In genomic region chr16:56691885-56692284, GRCh38 we compare ENCODE assay signal across 12 cellular contexts. TPM values are rescaled to one million over a fixed set of nuclear protein-coding genes. Genes with fewer than 3 reads are reported as not detected.
A peak's percentile ranks its signal among the peaks of the same experiment; 100 is the strongest.
DNase-seq lines count a peak whose midpoint lies in the region; ATAC-seq and TF ChIP-seq lines count a peak whose summit lies in the region.
"Had no signal": no experiment of that assay in that cellular context is flagged by ENCODE, and none has a peak within 500 bp of the region (broad histone marks: within the 10 kb centered on the region; RNA-seq: fewer than 3 reads in every experiment).

No MANE protein-coding gene starts in this region.

- H3K27me3 Mint-ChIP-seq in endodermal cell (ENCODE audit: insufficient read depth): peaks cover 2% of the 10 kb centered on the region
- H3K27me3 Mint-ChIP-seq in nephron progenitor cell (ENCODE audit: low read depth, poor library complexity): peaks cover 29% of the 10 kb centered on the region
- peaks cover 0 to 24% of the 10 kb centered on the region in 2 donors for H3K27me3 Mint-ChIP-seq in effector memory CD8-positive, alpha-beta T cell

- no peak for ATAC-seq in sciatic nerve
- no peak for ATAC-seq in effector memory CD8-positive, alpha-beta T cell (replicated peaks)

- no peaks in the 10 kb centered on the region for H4K20me1 ChIP-seq in OCI-LY7 (ENCODE audit: insufficient read depth, low read length)

- H3K9me3 Mint-ChIP-seq in endodermal cell: peaks cover 8% of the 10 kb centered on the region
- peaks cover 19% of the 10 kb centered on the region for H3K9me3 Mint-ChIP-seq in nephron progenitor cell
- H3K9me3 Mint-ChIP-seq in effector memory CD8-positive, alpha-beta T cell: no peaks in the 10 kb centered on the region

- intact Hi-C loops in sciatic nerve (cut with DNase I) (no loop called here), OCI-LY7 (cut with micrococcal nuclease; ENCODE audit: unreplicated experiment) (no loop called here)

- DNase-seq in DMS79 (lab: John Stamatoyannopoulos, UW): peak; percentile 58
- peak; percentile 96 for DNase-seq in M059J (ENCODE audit: low read depth)
- DNase-seq in endodermal cell: peak; percentile 69
- peak; percentile 59 for DNase-seq in mucosa of gallbladder (ENCODE audit: low spot score)
- no peak for DNase-seq in sciatic nerve (ENCODE audit: low spot score)
- DNase-seq in nephron progenitor cell: no peak
- no peak for DNase-seq in OCI-LY7 (ENCODE audit: low spot score)
- DNase-seq in effector memory CD8-positive, alpha-beta T cell: no peak
- DNase-seq: naive B cell; NCI-H187; SHP77 treated with DMSO at 0.1 percent for 48 hours; stimulated activated CD4-positive, alpha-beta T cell treated with anti-CD3 and anti-CD28 coated beads, Interleukin-4, amount 100 ng/mL, for 4 hours had no signal

- TF ChIP-seq CTCF in endodermal cell (conservative IDR thresholded peaks at IDR 0.05) (no peak), nephron progenitor cell (IDR thresholded peaks at IDR 0.05) (no peak), OCI-LY7 (conservative IDR thresholded peaks at IDR 0.05; ENCODE audit: low read length) (no peak)

- no peaks in the 10 kb centered on the region for H3K79me2 ChIP-seq in OCI-LY7 (ENCODE audit: insufficient read depth, low read depth, low read length)

- H3K4me2 ChIP-seq in OCI-LY7 (ENCODE audit: low read length): no peak overlapping the region

- BruUV-seq in OCI-LY7 (replicated peaks; lab: Mats Ljungman, UMichigan): no TSS peak

- H3K9me2 ChIP-seq in OCI-LY7 (ENCODE audit: insufficient read depth, low read length): no peaks in the 10 kb centered on the region

- H3K27me3 ChIP-seq in endodermal cell (ENCODE audit: control insufficient read depth, insufficient read depth, low read length, poor library complexity, severe bottlenecking): no peaks in the 10 kb centered on the region

- H3K9me3 ChIP-seq in endodermal cell (ENCODE audit: control insufficient read depth, low read length) (no peaks in the 10 kb centered on the region), OCI-LY7 (ENCODE audit: low read length) (no peaks in the 10 kb centered on the region; the same call in 1 of the 2 replicates)

- no peak overlapping the region for H3K4me3 ChIP-seq in endodermal cell (ENCODE audit: low read length)
- H3K4me3 ChIP-seq in OCI-LY7 (ENCODE audit: low read depth, low read length, poor library complexity, severe bottlenecking): no peak overlapping the region

- H3K27ac Mint-ChIP-seq in endodermal cell (no peak overlapping the region), nephron progenitor cell (no peak overlapping the region)
- H3K27ac Mint-ChIP-seq in effector memory CD8-positive, alpha-beta T cell: no peak overlapping the region

- H3K36me3 Mint-ChIP-seq in endodermal cell (ENCODE audit: low read depth) (no peaks in the 10 kb centered on the region), nephron progenitor cell (ENCODE audit: low read depth) (no peaks in the 10 kb centered on the region)
- no peaks in the 10 kb centered on the region for H3K36me3 Mint-ChIP-seq in effector memory CD8-positive, alpha-beta T cell (ENCODE audit: insufficient read depth)

- H3K36me3 ChIP-seq in endodermal cell (ENCODE audit: control insufficient read depth, insufficient read depth, low read length) (no peaks in the 10 kb centered on the region), OCI-LY7 (ENCODE audit: insufficient read depth, low read length) (no peaks in the 10 kb centered on the region)

- POLR2A ChIA-PET in OCI-LY7 (lab: Charles Lee): interaction anchor here (0.6 to 1.2 kb wide), 2 partner anchors 10 to 73 kb away, joined by 3 to 6 read pairs; no protein-coding TSS in a partner anchor

- H3K27ac ChIP-seq in endodermal cell (ENCODE audit: low read depth, low read length) (no peak overlapping the region), OCI-LY7 (ENCODE audit: low read depth, low read length, poor library complexity, severe bottlenecking) (no peak overlapping the region)

- H3K9ac ChIP-seq in endodermal cell (ENCODE audit: extremely low read depth, low read length, poor library complexity, severe bottlenecking): no peak overlapping the region

- CTCF ChIA-PET in OCI-LY7 (lab: Charles Lee; ENCODE audit: unreplicated experiment): no interaction called here

- H3K4me1 ChIP-seq in endodermal cell (ENCODE audit: control insufficient read depth, insufficient read depth, low read length) (no peaks in the 10 kb centered on the region), OCI-LY7 (ENCODE audit: insufficient read depth, low read length, poor library complexity, severe bottlenecking) (no peaks in the 10 kb centered on the region)

- 75 to 80% methylated on average over 1 to 4 of the region's 4 CpGs for WGBS in endodermal cell (ENCODE audit: insufficient coverage in 1 of 2, insufficient read length in 1 of 2), 2 experiments

- H3K4me3 Mint-ChIP-seq in endodermal cell (no peak overlapping the region), nephron progenitor cell (no peak overlapping the region)
- H3K4me3 Mint-ChIP-seq in effector memory CD8-positive, alpha-beta T cell: no peak overlapping the region
- H3K4me3 Mint-ChIP-seq: naive B cell had no signal

- H2AFZ ChIP-seq in OCI-LY7 (ENCODE audit: low read length): no peak overlapping the region

- H3K4me1 Mint-ChIP-seq in endodermal cell (no peaks in the 10 kb centered on the region), nephron progenitor cell (no peaks in the 10 kb centered on the region)
- H3K4me1 Mint-ChIP-seq in effector memory CD8-positive, alpha-beta T cell (ENCODE audit: low read depth in 2 of 2): no peaks in the 10 kb centered on the region
- H3K4me1 Mint-ChIP-seq: naive B cell had no signal

RNA-seq across cellular contexts. Expression of gene MT1X, which starts 9.6 kb away (rescaled TPM):
- total RNA-seq in M059J (2014; rRNA removed; shearing (Covaris generic)): 200 and 232 TPM in 2 replicates
- total RNA-seq in endodermal cell (1 to 10 TPM; 1.5 to 8.8 TPM), mucosa of gallbladder (75.1 TPM), sciatic nerve (21.9 TPM), OCI-LY7 (2022) (14.6 and 21.2 TPM in 2 replicates)
- polyA plus RNA-seq in endodermal cell (2013, experiment 1 of 2): 25.0 TPM
- polyA plus RNA-seq in endodermal cell (2013, experiment 2 of 2): 13.0 TPM
- total RNA-seq in OCI-LY7 (2014; rRNA removed; shearing (Covaris generic)): 17.1 and 18.8 TPM in 2 replicates

RNA-seq across cellular contexts. Expression of gene MT1H, which starts 22.3 kb away (rescaled TPM):
- not detected in 2 replicates for total RNA-seq in M059J (2014; rRNA removed; shearing (Covaris generic))
- total RNA-seq in endodermal cell: 1 to 10 TPM in 1 of 2 donors, not detected in 1; 1.6 TPM
- 3.5 TPM for polyA plus RNA-seq in endodermal cell (2013, experiment 1 of 2)
- not detected for polyA plus RNA-seq in endodermal cell (2013, experiment 2 of 2)
- total RNA-seq in mucosa of gallbladder: 2.9 TPM
- not detected for total RNA-seq in sciatic nerve
- total RNA-seq in OCI-LY7 (2014; rRNA removed; shearing (Covaris generic)): not detected in 2 replicates
- total RNA-seq in OCI-LY7 (2022): not detected in 2 replicates

RNA-seq across cellular contexts. Expression of gene MT1G, which starts 24.0 kb away (rescaled TPM):
- total RNA-seq in M059J (2014; rRNA removed; shearing (Covaris generic)): 2.9 and 6.1 TPM in 2 replicates
- 1 to 10 TPM in 1 of 2 donors, not detected in 1; 7.8 TPM for total RNA-seq in endodermal cell
- polyA plus RNA-seq in endodermal cell (2013, experiment 1 of 2): 10.4 TPM
- polyA plus RNA-seq in endodermal cell (2013, experiment 2 of 2): 1.6 TPM
- total RNA-seq in mucosa of gallbladder: 55.2 TPM
- 2.5 TPM for total RNA-seq in sciatic nerve
- total RNA-seq in OCI-LY7 (2014; rRNA removed; shearing (Covaris generic)): not detected in 2 replicates
- total RNA-seq in OCI-LY7 (2022): not detected in 2 replicates

RNA-seq across cellular contexts. Expression of gene MT1F, which starts 34.1 kb away (rescaled TPM):
- total RNA-seq in M059J (2014; rRNA removed; shearing (Covaris generic)): 12.8 and 13.0 TPM in 2 replicates
- total RNA-seq in endodermal cell: 1 to 10 TPM in 1 of 2 donors, not detected in 1; 3.4 TPM
- 3.5 TPM for polyA plus RNA-seq in endodermal cell (2013, experiment 1 of 2)
- polyA plus RNA-seq in endodermal cell (2013, experiment 2 of 2): 2.2 TPM
- total RNA-seq in mucosa of gallbladder: 36.6 TPM
- 6.2 TPM for total RNA-seq in sciatic nerve
- 0.44 TPM in 1 of 2 replicates, not detected in the other for total RNA-seq in OCI-LY7 (2014; rRNA removed; shearing (Covaris generic))
- 1.8 TPM in 1 of 2 replicates, not detected in the other for total RNA-seq in OCI-LY7 (2022)

RNA-seq across cellular contexts. Expression of gene NUP93, which starts 38.0 kb away (rescaled TPM):
- 106 and 123 TPM in 2 replicates for total RNA-seq in M059J (2014; rRNA removed; shearing (Covaris generic))
- total RNA-seq in endodermal cell: 100 to 1,000 TPM; 146 to 149 TPM
- polyA plus RNA-seq in endodermal cell (2013, experiment 1 of 2): 110 TPM
- polyA plus RNA-seq in endodermal cell (2013, experiment 2 of 2): 101 TPM
- 26.4 TPM for total RNA-seq in mucosa of gallbladder
- total RNA-seq in sciatic nerve: 74.0 TPM
- total RNA-seq in OCI-LY7 (2014; rRNA removed; shearing (Covaris generic)): 119 and 120 TPM in 2 replicates
- 148 and 183 TPM in 2 replicates for total RNA-seq in OCI-LY7 (2022)

Comparison
In these comparisons a context has a peak if more than half of its experiments do, and no peak if none do; other contexts are left out.
1. DNase-seq: peak in DMS79 (single experiment), M059J (single experiment), endodermal cell (single experiment) and mucosa of gallbladder (single experiment); none in sciatic nerve (single experiment), nephron progenitor cell (single experiment), OCI-LY7 (single experiment) and effector memory CD8-positive, alpha-beta T cell (0 of 3).